In genomic region chr15:34514251-34514760, GRCh38 we compare ENCODE assay signal across 8 cellular contexts.
DNase-seq lines count a peak whose midpoint lies in the region; ATAC-seq and TF ChIP-seq lines count a peak whose summit lies in the region.

No MANE protein-coding gene starts in this region.

- CTCF ChIA-PET in A673 (lab: Charles Lee) = interaction anchor here (0.6 kb wide), 1 partner anchor 36 kb away, joined by 3 read pairs; no protein-coding TSS in a partner anchor
- CTCF ChIA-PET in activated naive CD4-positive, alpha-beta T cell treated with anti-CD3 and anti-CD28 coated beads, Interleukin-2, amount 10 ng/mL, durations not matched to agents 7 days and 5 days (lab: Charles Lee) = no interaction called here
- CTCF ChIA-PET in OCI-LY7 (lab: Charles Lee; ENCODE audit: unreplicated experiment) = no interaction called here

- intact Hi-C loops in A673 (cut with micrococcal nuclease; ENCODE audit: unreplicated experiment) = loop anchor here (2.0 kb wide), 1 partner anchor 74 kb away; no protein-coding TSS in a partner anchor
- intact Hi-C loops in heart left ventricle (cut with DNase I) = no loop called here
- intact Hi-C loops in OCI-LY7 (cut with micrococcal nuclease; ENCODE audit: unreplicated experiment) = no loop called here

- H3K9me2 ChIP-seq in OCI-LY7 (ENCODE audit: insufficient read depth, low read length) = no peaks in the 10 kb centered on the region

- H3K4me3 Mint-ChIP-seq in activated naive CD4-positive, alpha-beta T cell treated with anti-CD3 and anti-CD28 coated beads, Interleukin-2, amount 10 ng/mL, durations not matched to agents 7 days and 5 days = peak overlapping the region; percentile 71

- DNase-seq in A673 (ENCODE audit: low spot score) (peak; percentile 30), HL-60 (ENCODE audit: low read depth in 1 of 2, low spot score in 1 of 2) (peak; percentile 5 to 16), heart left ventricle (peak; percentile 45 to 80 (median 59)), pons (ENCODE audit: low spot score) (peak; percentile 4), OCI-LY7 (ENCODE audit: low spot score) (no peak), T1000 (lab: John Stamatoyannopoulos, UW) (no peak)
- peak; percentile 25 for DNase-seq in activated naive CD4-positive, alpha-beta T cell treated with anti-CD3 and anti-CD28 coated beads, Interleukin-2, amount 10 ng/mL, durations not matched to agents 7 days and 5 days

- peaks cover 4% of the 10 kb centered on the region for H3K4me1 ChIP-seq in A673 (ENCODE audit: insufficient read depth, low read length, poor library complexity, severe bottlenecking)
- peaks cover 0 to 18% (median 0%) of the 10 kb centered on the region in 12 donors for H3K4me1 ChIP-seq in heart left ventricle
- H3K4me1 ChIP-seq in OCI-LY7 (ENCODE audit: insufficient read depth, low read length, poor library complexity, severe bottlenecking) = no peaks in the 10 kb centered on the region

- no TSS peak for BruUV-seq in A673 (replicated peaks; lab: Mats Ljungman, UMichigan)
- no TSS peak for BruUV-seq in OCI-LY7 (replicated peaks; lab: Mats Ljungman, UMichigan)

- TF ChIP-seq CTCF in A673 (conservative IDR thresholded peaks at IDR 0.05; ENCODE audit: low read depth, low read length) = no peak
- TF ChIP-seq CTCF in HL-60 (IDR thresholded peaks at IDR 0.05; ENCODE audit: insufficient read depth, low read length) = no peak
- TF ChIP-seq CTCF in heart left ventricle (IDR thresholded peaks at IDR 0.05) = no peak
- TF ChIP-seq CTCF in OCI-LY7 (conservative IDR thresholded peaks at IDR 0.05; ENCODE audit: low read length) = no peak

- peak overlapping the region; percentile 58 for H3K4me3 ChIP-seq in A673 (ENCODE audit: low read depth, low read length, poor library complexity, severe bottlenecking)
- peak overlapping the region; percentile 50 for H3K4me3 ChIP-seq in HL-60 (replicated peaks; ENCODE audit: insufficient read depth, low read length)
- peak overlapping the region; percentile 49 to 88 (median 64) for H3K4me3 ChIP-seq in heart left ventricle
- no peak overlapping the region for H3K4me3 ChIP-seq in OCI-LY7 (ENCODE audit: low read depth, low read length, poor library complexity, severe bottlenecking)

- 0 to 2% (median 0%) methylated on average over 3 to 42 of the region's 42 CpGs for WGBS in heart left ventricle, 4 donors

- H3K9me3 Mint-ChIP-seq in activated naive CD4-positive, alpha-beta T cell treated with anti-CD3 and anti-CD28 coated beads, Interleukin-2, amount 10 ng/mL, durations not matched to agents 7 days and 5 days = no peaks in the 10 kb centered on the region

- ATAC-seq in GM18511 (IDR thresholded peaks at IDR 0.05; ENCODE audit: unreplicated experiment) = peak; percentile 57
- ATAC-seq in heart left ventricle = peak; percentile 77 to 88 (median 84)

- H3K9me3 ChIP-seq in A673 (ENCODE audit: low read depth, low read length, poor library complexity, severe bottlenecking) (no peaks in the 10 kb centered on the region), heart left ventricle (no peaks in the 10 kb centered on the region), OCI-LY7 (ENCODE audit: low read length) (no peaks in the 10 kb centered on the region)

- H3K36me3 ChIP-seq in A673 (ENCODE audit: insufficient read depth, low read length, poor library complexity, severe bottlenecking) (no peaks in the 10 kb centered on the region), heart left ventricle (no peaks in the 10 kb centered on the region), OCI-LY7 (ENCODE audit: insufficient read depth, low read length) (no peaks in the 10 kb centered on the region)

- H3K36me3 Mint-ChIP-seq in activated naive CD4-positive, alpha-beta T cell treated with anti-CD3 and anti-CD28 coated beads, Interleukin-2, amount 10 ng/mL, durations not matched to agents 7 days and 5 days = no peaks in the 10 kb centered on the region

- TF ChIP-seq POLR2A in heart left ventricle (IDR thresholded peaks at IDR 0.05) = no peak

- peaks cover 57% of the 10 kb centered on the region for H3K27me3 ChIP-seq in A673 (replicated peaks; ENCODE audit: insufficient read depth, low read depth, low read length, poor library complexity)
- H3K27me3 ChIP-seq in HL-60 (ENCODE audit: insufficient read depth, poor library complexity, severe bottlenecking) = peaks cover 21% of the 10 kb centered on the region
- peaks cover 0 to 32% (median 0%) of the 10 kb centered on the region in 9 donors for H3K27me3 ChIP-seq in heart left ventricle

- POLR2A ChIA-PET in A673 (lab: Charles Lee; ENCODE audit: low non-redundant PET) = no interaction called here
- POLR2A ChIA-PET in OCI-LY7 (lab: Charles Lee) = no interaction called here

- H3K79me2 ChIP-seq in OCI-LY7 (ENCODE audit: insufficient read depth, low read depth, low read length) = no peaks in the 10 kb centered on the region

- H3K27ac Mint-ChIP-seq in activated naive CD4-positive, alpha-beta T cell treated with anti-CD3 and anti-CD28 coated beads, Interleukin-2, amount 10 ng/mL, durations not matched to agents 7 days and 5 days = no peak overlapping the region

- H3K4me2 ChIP-seq in OCI-LY7 (ENCODE audit: low read length) = no peak overlapping the region; the same call in 1 of the 2 replicates

- H4K20me1 ChIP-seq in OCI-LY7 (ENCODE audit: insufficient read depth, low read length) = no peaks in the 10 kb centered on the region

- no peak overlapping the region for H2AFZ ChIP-seq in OCI-LY7 (ENCODE audit: low read length)

- H3K27ac ChIP-seq in A673 (ENCODE audit: low read depth, low read length, poor library complexity, severe bottlenecking) (no peak overlapping the region), HL-60 (replicated peaks) (no peak overlapping the region), heart left ventricle (peak overlapping the region; percentile 27 to 92 (median 78)), OCI-LY7 (ENCODE audit: low read depth, low read length, poor library complexity, severe bottlenecking) (no peak overlapping the region)

- H3K27me3 Mint-ChIP-seq in activated naive CD4-positive, alpha-beta T cell treated with anti-CD3 and anti-CD28 coated beads, Interleukin-2, amount 10 ng/mL, durations not matched to agents 7 days and 5 days = peaks cover 61% of the 10 kb centered on the region

- no peaks in the 10 kb centered on the region for H3K4me1 Mint-ChIP-seq in activated naive CD4-positive, alpha-beta T cell treated with anti-CD3 and anti-CD28 coated beads, Interleukin-2, amount 10 ng/mL, durations not matched to agents 7 days and 5 days

Comparison
In these comparisons a context has a peak if more than half of its experiments do, and no peak if none do; other contexts are left out.
1. DNase-seq: peak in A673 (single experiment), HL-60 (2 of 2), activated naive CD4-positive, alpha-beta T cell treated with anti-CD3 and anti-CD28 coated beads, Interleukin-2, amount 10 ng/mL, durations not matched to agents 7 days and 5 days (single experiment), heart left ventricle (5 of 5) and pons (single experiment); none in OCI-LY7 (single experiment) and T1000 (single experiment).
2. H3K27ac ChIP-seq: peak in heart left ventricle (12 of 12); none in A673 (single experiment), HL-60 (single experiment) and OCI-LY7 (single experiment).